ENCODE assay signal across 16 cellular contexts in the genomic region with DNA sequence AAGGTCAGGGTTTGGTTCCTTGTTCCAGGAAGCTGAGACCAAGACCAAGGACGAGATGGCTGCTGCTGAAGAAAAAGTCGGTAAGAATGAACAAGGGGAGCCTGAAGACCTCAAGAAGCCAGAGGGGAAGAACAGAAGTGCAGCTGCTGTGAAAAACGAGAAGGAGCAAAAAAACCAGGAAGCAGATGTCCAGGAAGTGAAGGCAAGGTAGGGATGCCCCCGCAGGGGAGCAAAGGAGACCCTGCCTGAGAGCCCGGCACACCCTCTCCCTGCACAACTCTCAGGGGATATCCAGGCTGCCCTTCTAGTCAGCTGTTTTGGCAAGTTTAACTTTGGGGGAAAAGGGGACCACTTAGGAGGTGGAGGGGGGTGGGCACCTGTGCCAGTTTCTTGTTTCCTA. TPM values are rescaled to one million over a fixed set of nuclear protein-coding genes. Genes with fewer than 3 reads are reported as not detected.
A peak's percentile ranks its signal among the peaks of the same experiment; 100 is the strongest.
DNase-seq lines count a peak whose midpoint lies in the region; ATAC-seq and TF ChIP-seq lines count a peak whose summit lies in the region.
"Had no signal": no experiment of that assay in that cellular context is flagged by ENCODE, and none has a peak within 500 bp of the region (broad histone marks: within the 10 kb centered on the region; RNA-seq: fewer than 3 reads in every experiment).

No MANE protein-coding gene starts in this region.

- ATAC-seq in activated CD4-positive, alpha-beta T cell treated with anti-CD3 and anti-CD28 coated beads for 36 hours = no peak
- ATAC-seq in activated CD8-positive, alpha-beta T cell treated with anti-CD3 and anti-CD28 coated beads, Interleukin-2, amount 10 ng/mL, durations not matched to agents 7 days and 5 days = no peak
- no peak for ATAC-seq in natural killer cell
- no peak for ATAC-seq in GM19035 (IDR thresholded peaks at IDR 0.05; ENCODE audit: unreplicated experiment)
- ATAC-seq: A549 had no signal

- no peak overlapping the region for H4K91ac ChIP-seq in H9 (ENCODE audit: insufficient read length, low read depth, low read length)

- H3K36me3 Mint-ChIP-seq in activated CD4-positive, alpha-beta T cell treated with anti-CD3 and anti-CD28 coated beads for 36 hours (ENCODE audit: low read depth) = peaks cover 59% of the 10 kb centered on the region
- H3K36me3 Mint-ChIP-seq in H9 (ENCODE audit: insufficient read depth in 1 of 3, low read depth in 3 of 3) (peaks cover 23 to 49% (median 46%) of the 10 kb centered on the region in 3 experiments), natural killer cell (peaks cover 7% of the 10 kb centered on the region)
- peaks cover 67% of the 10 kb centered on the region for H3K36me3 Mint-ChIP-seq in activated CD8-positive, alpha-beta T cell treated with anti-CD3 and anti-CD28 coated beads, Interleukin-2, amount 10 ng/mL, durations not matched to agents 7 days and 5 days (ENCODE audit: low read depth)

- peak overlapping the region; percentile 21 for H3K27ac Mint-ChIP-seq in activated CD4-positive, alpha-beta T cell treated with anti-CD3 and anti-CD28 coated beads for 36 hours
- H3K27ac Mint-ChIP-seq in H9 = peak overlapping the region in 2 of 3 experiments; percentile 41 to 74; a peak in 2 of 7 replicates
- peak overlapping the region; percentile 56 for H3K27ac Mint-ChIP-seq in activated CD8-positive, alpha-beta T cell treated with anti-CD3 and anti-CD28 coated beads, Interleukin-2, amount 10 ng/mL, durations not matched to agents 7 days and 5 days
- peak overlapping the region; percentile 53 to 72 for H3K27ac Mint-ChIP-seq in natural killer cell

- H3K27me3 Mint-ChIP-seq in activated CD4-positive, alpha-beta T cell treated with anti-CD3 and anti-CD28 coated beads for 36 hours = no peaks in the 10 kb centered on the region
- H3K27me3 Mint-ChIP-seq in H9 (ENCODE audit: low read depth) (no peaks in the 10 kb centered on the region; the same call in 1 of the 2 replicates), natural killer cell (ENCODE audit: low read depth in 2 of 2) (no peaks in the 10 kb centered on the region)
- H3K27me3 Mint-ChIP-seq in activated CD8-positive, alpha-beta T cell treated with anti-CD3 and anti-CD28 coated beads, Interleukin-2, amount 10 ng/mL, durations not matched to agents 7 days and 5 days (ENCODE audit: low read depth) = no peaks in the 10 kb centered on the region
- H3K27me3 Mint-ChIP-seq: stimulated activated naive CD8-positive, alpha-beta T cell treated with anti-CD3 and anti-CD28 coated beads, Interleukin-15, amount 100 ng/mL, for 72 hours had no signal

- H2AK5ac ChIP-seq in H9 (ENCODE audit: insufficient read length, low read length) = no peak overlapping the region

- H3K9me3 ChIP-seq in H9 (ENCODE audit: control insufficient read depth, low read depth, low read length) = no peaks in the 10 kb centered on the region
- H3K9me3 ChIP-seq: A549, upper lobe of left lung had no signal

- TF ChIP-seq CTCF in H9 (conservative IDR thresholded peaks at IDR 0.05) (no peak), natural killer cell (IDR thresholded peaks at IDR 0.05) (no peak), GM10248 (IDR thresholded peaks at IDR 0.05; ENCODE audit: control extremely low read depth, extremely low read depth, low read depth, missing control alignments) (no peak)

- peaks cover 3% of the 10 kb centered on the region for H4K20me1 ChIP-seq in H9 (ENCODE audit: control insufficient read depth, insufficient read depth, insufficient read length)

- H2BK20ac ChIP-seq in H9 (ENCODE audit: low read depth, low read length, poor library complexity, severe bottlenecking) = no peak overlapping the region

- no peak overlapping the region for H3K4ac ChIP-seq in H9 (ENCODE audit: low read depth, low read length)

- no peak overlapping the region for H3K4me3 Mint-ChIP-seq in activated CD4-positive, alpha-beta T cell treated with anti-CD3 and anti-CD28 coated beads for 36 hours
- H3K4me3 Mint-ChIP-seq in H9 = no peak overlapping the region
- peak overlapping the region; percentile 10 for H3K4me3 Mint-ChIP-seq in activated CD8-positive, alpha-beta T cell treated with anti-CD3 and anti-CD28 coated beads, Interleukin-2, amount 10 ng/mL, durations not matched to agents 7 days and 5 days
- H3K4me3 Mint-ChIP-seq in natural killer cell = no peak overlapping the region
- H3K4me3 Mint-ChIP-seq: stimulated activated naive CD8-positive, alpha-beta T cell treated with anti-CD3 and anti-CD28 coated beads, Interleukin-15, amount 100 ng/mL, for 72 hours had no signal

- H3T11ph ChIP-seq in H9 (ENCODE audit: low read length) = no peak overlapping the region

- peaks cover 10% of the 10 kb centered on the region for H3K4me1 Mint-ChIP-seq in activated CD4-positive, alpha-beta T cell treated with anti-CD3 and anti-CD28 coated beads for 36 hours
- peaks cover 1 to 3% of the 10 kb centered on the region in 2 experiments for H3K4me1 Mint-ChIP-seq in H9
- H3K4me1 Mint-ChIP-seq in activated CD8-positive, alpha-beta T cell treated with anti-CD3 and anti-CD28 coated beads, Interleukin-2, amount 10 ng/mL, durations not matched to agents 7 days and 5 days (ENCODE audit: low read depth) = peaks cover 19% of the 10 kb centered on the region
- H3K4me1 Mint-ChIP-seq in natural killer cell = peaks cover 16 to 29% of the 10 kb centered on the region in 2 donors

- H2BK120ac ChIP-seq in H9 (ENCODE audit: low read depth, low read length, poor library complexity, severe bottlenecking) = no peak overlapping the region

- H3K18ac ChIP-seq in H9 (ENCODE audit: insufficient read length, low read depth, low read length) = no peak overlapping the region

- no peak overlapping the region for H4K8ac ChIP-seq in H9 (replicated peaks; ENCODE audit: insufficient read length, low read depth, low read length)

- no peaks in the 10 kb centered on the region for H3K79me1 ChIP-seq in H9 (ENCODE audit: insufficient read depth, low read depth, low read length, poor library complexity, severe bottlenecking)

- H3K4me2 ChIP-seq in H9 (ENCODE audit: insufficient read depth, insufficient read length, low read length) = no peak overlapping the region
- H3K4me2 ChIP-seq: A549, KMS-11 had no signal

- H3K23ac ChIP-seq in H9 (ENCODE audit: insufficient read length, low read depth, low read length) = no peak overlapping the region

- POLR2A ChIA-PET in activated CD4-positive, alpha-beta T cell treated with anti-CD3 and anti-CD28 coated beads for 36 hours (lab: Charles Lee) = no interaction called here
- POLR2A ChIA-PET in activated CD8-positive, alpha-beta T cell treated with anti-CD3 and anti-CD28 coated beads, Interleukin-2, amount 10 ng/mL, durations not matched to agents 7 days and 5 days (lab: Charles Lee) = no interaction called here
- POLR2A ChIA-PET in GM10248 (lab: Yijun Ruan, JAX) = no interaction called here

- H3K56ac ChIP-seq in H9 (ENCODE audit: insufficient read length, low read depth, low read length) = no peak overlapping the region

- no peaks in the 10 kb centered on the region for H3K79me2 ChIP-seq in H9 (ENCODE audit: insufficient read depth, low read length)

- H2BK5ac ChIP-seq in H9 (ENCODE audit: insufficient read length, low read length) = no peak overlapping the region

- no peak overlapping the region for H3K9ac ChIP-seq in H9 (ENCODE audit: extremely low read depth, insufficient read length, low read length)
- H3K9ac ChIP-seq: KMS-11 had no signal

- no peak overlapping the region for H2BK15ac ChIP-seq in H9 (ENCODE audit: low read depth, low read length)

- no peaks in the 10 kb centered on the region for H3K9me3 Mint-ChIP-seq in activated CD4-positive, alpha-beta T cell treated with anti-CD3 and anti-CD28 coated beads for 36 hours (ENCODE audit: low read depth)
- no peaks in the 10 kb centered on the region for H3K9me3 Mint-ChIP-seq in H9
- no peaks in the 10 kb centered on the region for H3K9me3 Mint-ChIP-seq in activated CD8-positive, alpha-beta T cell treated with anti-CD3 and anti-CD28 coated beads, Interleukin-2, amount 10 ng/mL, durations not matched to agents 7 days and 5 days (ENCODE audit: insufficient read depth)
- no peaks in the 10 kb centered on the region for H3K9me3 Mint-ChIP-seq in natural killer cell
- H3K9me3 Mint-ChIP-seq: stimulated activated naive CD8-positive, alpha-beta T cell treated with anti-CD3 and anti-CD28 coated beads, Interleukin-15, amount 100 ng/mL, for 72 hours had no signal

- no peak overlapping the region for H4K5ac ChIP-seq in H9 (ENCODE audit: insufficient read length, low read depth, low read length)

- no CpG with 5 or more reads among the region's 5 CpGs for WGBS in H9 (ENCODE audit: extremely low coverage, insufficient read length, low lambda C conversion rate)

- no peak overlapping the region for H3K14ac ChIP-seq in H9 (ENCODE audit: insufficient read depth, low read length)

- no peaks in the 10 kb centered on the region for H3K4me1 ChIP-seq in H9 (ENCODE audit: insufficient read depth, low read length)
- H3K4me1 ChIP-seq: A549, upper lobe of left lung had no signal

- CTCF ChIA-PET in activated CD4-positive, alpha-beta T cell treated with anti-CD3 and anti-CD28 coated beads for 36 hours (lab: Charles Lee) = no interaction called here
- CTCF ChIA-PET in activated CD8-positive, alpha-beta T cell treated with anti-CD3 and anti-CD28 coated beads, Interleukin-2, amount 10 ng/mL, durations not matched to agents 7 days and 5 days (lab: Charles Lee) = no interaction called here
- CTCF ChIA-PET in GM10248 (lab: Yijun Ruan, JAX) = no interaction called here

- no peak overlapping the region for H3K27ac ChIP-seq in H9 (ENCODE audit: insufficient read length, low read depth, low read length)
- H3K27ac ChIP-seq: A549, KMS-11 had no signal

- H3K23me2 ChIP-seq in H9 (ENCODE audit: insufficient read length, low read depth, low read length, poor library complexity, severe bottlenecking) = no peaks in the 10 kb centered on the region

- no peak overlapping the region for H2BK12ac ChIP-seq in H9 (ENCODE audit: insufficient read length, low read depth, low read length)

- intact Hi-C loops in activated CD4-positive, alpha-beta T cell treated with anti-CD3 and anti-CD28 coated beads for 36 hours (cut with DNase I, micrococcal nuclease) = no loop called here
- intact Hi-C loops in natural killer cell (cut with micrococcal nuclease) = no loop called here

- no peaks in the 10 kb centered on the region for H3K27me3 ChIP-seq in H9 (ENCODE audit: insufficient read depth, low read length)
- H3K27me3 ChIP-seq: upper lobe of left lung had no signal

- H2AFZ ChIP-seq in H9 (ENCODE audit: low read length) = no peak overlapping the region

- no peak for DNase-seq in activated CD4-positive, alpha-beta T cell treated with anti-CD3 and anti-CD28 coated beads for 36 hours
- no peak for DNase-seq in activated CD4-positive, alpha-beta T cell treated with anti-CD3 and anti-CD28 coated beads for 1 hour
- DNase-seq in H9 (no peak), natural killer cell (no peak), NCI-H446 treated with DMSO at 0.1 percent for 48 hours (lab: John Stamatoyannopoulos, UW) (no peak), GM10248 (ENCODE audit: extremely low spot score) (no peak)
- DNase-seq in activated CD8-positive, alpha-beta T cell treated with anti-CD3 and anti-CD28 coated beads, Interleukin-2, amount 10 ng/mL, durations not matched to agents 7 days and 5 days = no peak
- DNase-seq: activated T-cell treated with anti-CD3 and anti-CD28 coated beads for 4 hours; hippocampal formation; NCI-H1436; NCI-H345; stimulated activated naive CD8-positive, alpha-beta T cell treated with anti-CD3 and anti-CD28 coated beads, Interleukin-15, amount 100 ng/mL, for 72 hours; upper lobe of left lung had no signal

RNA-seq across cellular contexts. Expression of a gene that starts 29.0 kb away (rescaled TPM):
- total RNA-seq in activated CD4-positive, alpha-beta T cell treated with anti-CD3 and anti-CD28 coated beads for 36 hours = 100 to 1,000 TPM; 334 to 366 TPM
- total RNA-seq in H9 (2021) = 32.5 and 34.3 TPM in 2 replicates
- total RNA-seq in activated CD8-positive, alpha-beta T cell treated with anti-CD3 and anti-CD28 coated beads, Interleukin-2, amount 10 ng/mL, durations not matched to agents 7 days and 5 days = 100 to 1,000 TPM; 438 to 455 TPM
- total RNA-seq in natural killer cell = 1,000 to 10,000 TPM in 2 of 3 donors, 100 to 1,000 TPM in 1; 929 to 1,120 (median 1,060) TPM
